ENCODE assay signal across 29 cellular contexts in the genomic region with DNA sequence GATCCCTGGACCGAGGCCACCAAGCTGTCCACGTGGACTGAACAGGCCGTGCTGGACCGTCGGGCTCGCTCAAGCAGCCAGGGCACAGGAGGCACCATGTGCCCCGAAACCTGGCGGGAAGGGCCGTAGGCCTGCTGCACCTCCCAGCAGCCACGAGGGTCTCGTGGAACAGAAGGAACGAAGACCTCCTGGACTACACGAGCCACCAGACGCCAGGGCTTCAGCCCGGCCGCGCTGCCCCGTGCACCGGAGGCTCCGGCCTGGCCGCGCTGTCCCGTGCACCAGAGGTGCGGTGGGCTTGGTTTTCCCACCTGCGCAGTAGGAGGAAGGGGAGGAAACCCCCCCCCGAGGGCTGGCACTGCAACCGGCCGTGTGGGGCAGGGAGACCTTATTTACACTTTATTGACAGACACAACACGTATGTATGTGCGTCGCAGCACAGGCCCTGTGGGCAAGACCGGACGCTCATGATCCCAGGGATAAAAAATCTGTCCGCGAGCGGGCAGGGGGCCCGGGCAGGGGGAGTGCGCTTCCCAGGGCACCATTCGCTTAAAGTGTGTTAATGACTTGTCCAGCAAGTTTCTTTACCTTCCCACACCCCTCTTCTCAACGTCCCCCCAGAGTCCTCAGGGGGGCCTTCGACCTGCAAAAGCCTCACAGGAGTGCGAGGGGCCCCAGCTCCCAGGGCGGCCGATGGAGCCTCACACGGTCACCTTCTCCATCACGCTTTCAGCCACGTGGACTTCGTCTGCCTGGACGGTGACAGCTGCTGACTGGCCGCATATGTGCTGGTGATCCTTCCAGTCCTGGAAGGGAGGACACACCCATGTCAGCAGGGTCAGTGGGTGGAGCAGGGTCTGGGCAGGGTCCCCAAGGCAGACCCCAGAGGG. TPM values are rescaled to one million over a fixed set of nuclear protein-coding genes. Genes with fewer than 3 reads are reported as not detected.
A peak's percentile ranks its signal among the peaks of the same experiment; 100 is the strongest.
DNase-seq lines count a peak whose midpoint lies in the region; FAIRE-seq and TF ChIP-seq lines count a peak whose summit lies in the region.
"Had no signal": no experiment of that assay in that cellular context is flagged by ENCODE, and none has a peak within 500 bp of the region (broad histone marks: within the 10 kb centered on the region; RNA-seq: fewer than 3 reads in every experiment).

No MANE protein-coding gene starts in this region.

- H4K91ac ChIP-seq in H1 (replicated peaks; ENCODE audit: insufficient read length, low read length), result no peak overlapping the region

- H2BK120ac ChIP-seq in H1 (replicated peaks; ENCODE audit: low read depth, low read length), result no peak overlapping the region

- no peak overlapping the region for H4K5ac ChIP-seq in H1 (ENCODE audit: insufficient read length, low read depth, low read length)

- H4K8ac ChIP-seq in H1 (ENCODE audit: extremely low read depth, insufficient read depth, low read length), result no peak overlapping the region

- no peak for TF ChIP-seq CTCF in HEK293 (tag by site-specific recombination; IDR thresholded peaks at IDR 0.05)
- no peak for TF ChIP-seq CTCF in H1 (IDR thresholded peaks at IDR 0.05; ENCODE audit: control extremely low read depth in 1 of 3, insufficient read depth in 1 of 3, low read depth in 1 of 3, low read length in 3 of 3)
- TF ChIP-seq CTCF in sigmoid colon (IDR thresholded peaks at IDR 0.05), result no peak

- H3K18ac ChIP-seq in H1 (ENCODE audit: extremely low read depth, low read length), result no peak overlapping the region

- 89% methylated on average over 32 of the region's 50 CpGs; no CpG with 5 or more reads in 1 of the 2 experiments for WGBS in H1 (ENCODE audit: extremely low coverage in 1 of 2, insufficient coverage in 1 of 2, insufficient read length in 1 of 2, insufficient replicate concordance in 2 of 2, low coverage in 1 of 2, low lambda C conversion rate in 2 of 2, missing lambda C conversion rate in 1 of 2), 2 experiments
- WGBS in sigmoid colon, 2 donors, result 89 to 91% methylated on average over 50 of the region's 50 CpGs

- peak overlapping the region; percentile 78; the same call in 1 of the 2 replicates for H2BK5ac ChIP-seq in H1 (ENCODE audit: low read depth, low read length)

- no peaks in the 10 kb centered on the region for H3K79me2 ChIP-seq in H1 (ENCODE audit: control insufficient read depth in 1 of 2, insufficient read depth in 2 of 2, low read length in 2 of 2)
- H3K79me2 ChIP-seq: parathyroid adenoma had no signal

- H3K4me1 ChIP-seq in HEK293 (ENCODE audit: control insufficient read depth, insufficient read depth, low read length) (no peaks in the 10 kb centered on the region), H1 (replicated peaks in 1 of 4; ENCODE audit: control insufficient read depth in 3 of 4, insufficient read depth in 4 of 4, low read length in 3 of 4) (peaks cover 0 to 12% (median 8%) of the 10 kb centered on the region in 4 experiments; a peak in 6 of 7 replicates), sigmoid colon (peaks cover 0 to 12% (median 11%) of the 10 kb centered on the region in 4 donors)
- H3K4me1 ChIP-seq: body of pancreas, parathyroid adenoma, SJCRH30 had no signal

- no peak overlapping the region for H2AFZ ChIP-seq in H1 (ENCODE audit: low read length)
- H2AFZ ChIP-seq: parathyroid adenoma had no signal

- H3K27ac ChIP-seq in HEK293 (ENCODE audit: extremely low read depth, low read depth, low read length) (no peak overlapping the region), H1 (ENCODE audit: low read depth, low read length) (no peak overlapping the region; the same call in 1 of the 2 replicates), sigmoid colon (no peak overlapping the region)
- H3K27ac ChIP-seq: body of pancreas, parathyroid adenoma, SJCRH30, upper lobe of left lung had no signal

- TF ChIP-seq EP300 in H1 (IDR thresholded peaks at IDR 0.05; ENCODE audit: borderline replicate concordance in 1 of 2, low read depth in 2 of 2, low read length in 2 of 2), result no peak
- TF ChIP-seq EP300 in sigmoid colon (IDR thresholded peaks at IDR 0.05), result no peak

- no peak overlapping the region for H3K9ac ChIP-seq in H1 (replicated peaks in 1 of 4; ENCODE audit: extremely low read depth in 1 of 4, low read depth in 3 of 4, low read length in 3 of 4)
- H3K9ac ChIP-seq: parathyroid adenoma had no signal

- H3K4ac ChIP-seq in H1 (replicated peaks; ENCODE audit: insufficient read length, low read depth, low read length), result no peak overlapping the region

- H3K4me3 ChIP-seq in HEK293 (ENCODE audit: low read depth, low read length), result no peak overlapping the region
- no peak overlapping the region for H3K4me3 ChIP-seq in H1 (ENCODE audit: extremely low read depth in 1 of 4, insufficient read depth in 2 of 4, low read depth in 3 of 4, low read length in 4 of 4)
- H3K4me3 ChIP-seq in sigmoid colon, result no peak overlapping the region
- H3K4me3 ChIP-seq: body of pancreas, MG63, SJCRH30, upper lobe of left lung had no signal

- DNase-seq in H1 (ENCODE audit: low read depth in 1 of 2, low spot score in 2 of 2), result no peak
- DNase-seq in sigmoid colon, result no peak
- no peak for DNase-seq in activated CD8-positive, alpha-beta memory T cell treated with anti-CD3 and anti-CD28 coated beads, Interleukin-2, amount 50 U/mL, for 48 hours
- DNase-seq: activated CD8-positive, alpha-beta T cell treated with anti-CD3 and anti-CD28 coated beads for 36 hours; activated naive CD4-positive, alpha-beta T cell treated with anti-CD3 and anti-CD28 coated beads, Interleukin-2, amount 10 ng/mL, durations not matched to agents 7 days and 5 days; body of pancreas; C1 segment of cervical spinal cord; endodermal cell; KG1; MG63; NCI-H1105 treated with DMSO at 0.1 percent for 48 hours; NCI-H1930; NCI-H2171 treated with DMSO at 0.1 percent for 48 hours; NCI-H510A treated with DMSO at 0.1 percent for 48 hours; retina; SJCRH30; small intestine; stimulated activated naive CD4-positive, alpha-beta T cell; SW 1271; T-helper 9 cell; upper lobe of left lung had no signal

- intact Hi-C loops in sigmoid colon (cut with DNase I), result no loop called here

- H3K4me2 ChIP-seq in H1 (ENCODE audit: insufficient read depth in 1 of 2, low read depth in 2 of 2, low read length in 2 of 2), result no peak overlapping the region

- peaks cover 0 to 71% of the 10 kb centered on the region in 2 experiments; a peak in 2 of 3 replicates for H3K36me3 ChIP-seq in HEK293 (ENCODE audit: control insufficient read depth in 2 of 2, insufficient read depth in 1 of 2, low read length in 2 of 2)
- H3K36me3 ChIP-seq in H1 (ENCODE audit: control insufficient read depth in 2 of 4, insufficient read depth in 4 of 4, low read length in 3 of 4), result peaks cover 0 to 3% (median 0%) of the 10 kb centered on the region in 4 experiments; a peak in 1 of 8 replicates
- peaks cover 0 to 33% (median 2%) of the 10 kb centered on the region in 4 donors for H3K36me3 ChIP-seq in sigmoid colon
- H3K36me3 ChIP-seq: SJCRH30 had no signal

- H4K20me1 ChIP-seq in H1 (replicated peaks in 1 of 2; ENCODE audit: control insufficient read depth in 1 of 2, insufficient read depth in 2 of 2, low read length in 2 of 2), result peaks cover 0 to 6% of the 10 kb centered on the region in 2 experiments

- no peak overlapping the region for H3K56ac ChIP-seq in H1 (replicated peaks; ENCODE audit: insufficient read length, low read depth, low read length)

- no peak overlapping the region for H3K23ac ChIP-seq in H1 (ENCODE audit: insufficient read length)

- H3K79me1 ChIP-seq in H1 (ENCODE audit: low read depth, low read length), result no peaks in the 10 kb centered on the region

- peaks cover 6% of the 10 kb centered on the region; the same call in 1 of the 2 replicates for H3K23me2 ChIP-seq in H1 (ENCODE audit: low read depth, low read length)

- no peak overlapping the region for H2BK20ac ChIP-seq in H1 (ENCODE audit: low read length)

- H3K27me3 ChIP-seq in H1 (replicated peaks in 1 of 4; ENCODE audit: control insufficient read depth in 3 of 4, extremely low read depth in 1 of 4, insufficient read depth in 3 of 4, low read length in 3 of 4) (peaks cover 0 to 11% (median 9%) of the 10 kb centered on the region in 4 experiments; a peak in 6 of 7 replicates), sigmoid colon (peaks cover 3 to 16% (median 3%) of the 10 kb centered on the region in 3 donors)
- H3K27me3 ChIP-seq: body of pancreas, MG63, SJCRH30 had no signal

- FAIRE-seq in H1 (lab: Jason Lieb, UNC), result no peak
- FAIRE-seq: H54, small intestine had no signal

- TF ChIP-seq POLR2A in H1 (IDR thresholded peaks at IDR 0.05; ENCODE audit: control extremely low read depth in 1 of 2, low read depth in 2 of 2, low read length in 2 of 2), result no peak
- no peak for TF ChIP-seq POLR2A in sigmoid colon (IDR thresholded peaks at IDR 0.05)

- no peak for TF ChIP-seq RAD21 in H1 (IDR thresholded peaks at IDR 0.05 in 1 of 2, conservative IDR thresholded peaks at IDR 0.05 in 1 of 2; ENCODE audit: low read depth in 2 of 2, low read length in 2 of 2)

- H3K9me3 ChIP-seq in HEK293 (ENCODE audit: control insufficient read depth, insufficient read depth, low read depth, low read length) (no peaks in the 10 kb centered on the region), H1 (ENCODE audit: insufficient read depth in 2 of 2, low read depth in 1 of 2, low read length in 1 of 2) (no peaks in the 10 kb centered on the region; a peak in 1 of 4 replicates), sigmoid colon (no peaks in the 10 kb centered on the region)
- H3K9me3 ChIP-seq: body of pancreas, MG63, SJCRH30, upper lobe of left lung had no signal

- H2BK12ac ChIP-seq in H1 (ENCODE audit: low read depth, low read length), result no peak overlapping the region

- H2BK15ac ChIP-seq in H1 (ENCODE audit: low read length), result no peak overlapping the region

- CTCF ChIA-PET in HEK293 (lab: Yijun Ruan, JAX), result interaction anchor here (0.6 kb wide), 1 partner anchor 104 kb away, joined by 6 read pairs; no protein-coding TSS in a partner anchor
- CTCF ChIA-PET in H1 (lab: Charles Lee; ENCODE audit: partially characterized antibody), result interaction anchor here (0.5 to 1.3 kb wide), 3 partner anchors 40 to 89 kb away, joined by 3 read pairs; no protein-coding TSS in a partner anchor

- POLR2A ChIA-PET in HEK293 (lab: Yijun Ruan, JAX) (no interaction called here), H1 (lab: Charles Lee; ENCODE audit: partially characterized antibody) (interaction anchor here (0.7 kb wide), 1 partner anchor 159 kb away, joined by 3 read pairs; no protein-coding TSS in a partner anchor)

- no peak overlapping the region for H2AK5ac ChIP-seq in H1 (ENCODE audit: low read depth, low read length)

- H3K14ac ChIP-seq in H1 (ENCODE audit: insufficient read length), result no peak overlapping the region

RNA-seq across cellular contexts. Expression of a gene that starts 7.0 kb away (rescaled TPM):
- 3.3 and 3.4 TPM in 2 replicates for total RNA-seq in H1 (2021; fragmentation: NEBNext Ultra II Directional; extraction: Animal tissue kit (Norgen Biotek cat#: 25700))
- polyA plus RNA-seq in H1 (2011; rRNA removed) (4.9 and 9.7 TPM in 2 replicates), sigmoid colon (under 1 TPM in 1 of 3 donors, not detected in 2; 0.28 TPM)
- 3.9 TPM for polyA plus RNA-seq in H1 (2011; cell fraction: cytosol; rRNA removed)
- 9.1 TPM for polyA plus RNA-seq in H1 (2011; cell fraction: nucleus; rRNA removed)
- polyA plus RNA-seq in H1 (2012, experiment 1 of 2), result 4.0 to 10.3 TPM (median 9.2 TPM) in 4 replicates
- polyA plus RNA-seq in H1 (2012, experiment 2 of 2), result 9.1 TPM
- 2.9 TPM for polyA plus RNA-seq in H1 (2013, experiment 1 of 2)
- 2.8 TPM for polyA plus RNA-seq in H1 (2013, experiment 2 of 2)
- polyA minus RNA-seq in H1 (2011; rRNA and poly(A)+ RNA removed), result 0.20 and 0.85 TPM in 2 replicates
- 4.9 TPM for polyA minus RNA-seq in H1 (2011; cell fraction: cytosol; rRNA and poly(A)+ RNA removed)
- polyA minus RNA-seq in H1 (2011; cell fraction: nucleus; rRNA and poly(A)+ RNA removed), result 3.4 TPM
- total RNA-seq in sigmoid colon, result 1 to 10 TPM in 1 of 4 donors, under 1 TPM in 1, not detected in 2; 0.41 to 2.2 TPM
- total RNA-seq: G401, RPMI7951, SJCRH30 had no signal
- polyA plus RNA-seq: neural cell had no signal

RNA-seq across cellular contexts. Expression of a gene that starts 17.1 kb away (rescaled TPM):
- total RNA-seq in H1 (2021; fragmentation: NEBNext Ultra II Directional; extraction: Animal tissue kit (Norgen Biotek cat#: 25700)), result 2.0 and 2.2 TPM in 2 replicates
- polyA plus RNA-seq in H1 (2011; rRNA removed), result 1.7 and 3.7 TPM in 2 replicates
- polyA plus RNA-seq in H1 (2011; cell fraction: cytosol; rRNA removed), result 1.3 TPM
- polyA plus RNA-seq in H1 (2011; cell fraction: nucleus; rRNA removed), result 3.1 TPM
- polyA plus RNA-seq in H1 (2012, experiment 1 of 2), result 1.0 to 2.0 TPM (median 1.5 TPM) in 3 of 4 replicates, not detected in the other
- not detected for polyA plus RNA-seq in H1 (2012, experiment 2 of 2)
- polyA plus RNA-seq in H1 (2013, experiment 1 of 2), result 1.2 TPM
- 1.4 TPM for polyA plus RNA-seq in H1 (2013, experiment 2 of 2)
- polyA minus RNA-seq in H1 (2011; rRNA and poly(A)+ RNA removed), result not detected in 2 replicates
- polyA minus RNA-seq in H1 (2011; cell fraction: cytosol; rRNA and poly(A)+ RNA removed), result not detected
- not detected for polyA minus RNA-seq in H1 (2011; cell fraction: nucleus; rRNA and poly(A)+ RNA removed)
- not detected for total RNA-seq in sigmoid colon
- 1 to 10 TPM in 1 of 3 donors, not detected in 2; 1.1 TPM for polyA plus RNA-seq in sigmoid colon
- total RNA-seq: activated CD8-positive, alpha-beta T cell treated with anti-CD3 and anti-CD28 coated beads for 36 hours; body of pancreas; G401; HT1080; RPMI7951; SJCRH30 had no signal
- polyA plus RNA-seq: esophagus, neural cell had no signal

RNA-seq across cellular contexts. Expression of a gene that starts 19.3 kb away (rescaled TPM):
- 0.11 TPM in 1 of 2 replicates, not detected in the other for total RNA-seq in H1 (2021; fragmentation: NEBNext Ultra II Directional; extraction: Animal tissue kit (Norgen Biotek cat#: 25700))
- polyA plus RNA-seq in H1 (2011; rRNA removed) (0.02 TPM in 1 of 2 replicates, not detected in the other), sigmoid colon (100 to 1,000 TPM in 1 of 3 donors, 10 to 100 TPM in 2; 18.0 to 136 (median 29.4) TPM)
- 0.01 TPM for polyA plus RNA-seq in H1 (2011; cell fraction: cytosol; rRNA removed)
- 0.21 TPM for polyA plus RNA-seq in H1 (2011; cell fraction: nucleus; rRNA removed)
- 0.04 to 0.20 TPM (median 0.14 TPM) in 3 of 4 replicates, not detected in the other for polyA plus RNA-seq in H1 (2012, experiment 1 of 2)
- polyA plus RNA-seq in H1 (2012, experiment 2 of 2), result not detected
- polyA plus RNA-seq in H1 (2013, experiment 1 of 2), result 0.02 TPM
- polyA plus RNA-seq in H1 (2013, experiment 2 of 2), result not detected
- not detected in 2 replicates for polyA minus RNA-seq in H1 (2011; rRNA and poly(A)+ RNA removed)
- not detected for polyA minus RNA-seq in H1 (2011; cell fraction: cytosol; rRNA and poly(A)+ RNA removed)
- not detected for polyA minus RNA-seq in H1 (2011; cell fraction: nucleus; rRNA and poly(A)+ RNA removed)
- total RNA-seq in sigmoid colon, result 1 to 10 TPM in 2 of 4 donors, not detected in 2; 1.8 to 1.9 TPM
- total RNA-seq: activated CD8-positive, alpha-beta T cell treated with anti-CD3 and anti-CD28 coated beads for 36 hours; G401; HT1080; RPMI7951; SJCRH30 had no signal
- polyA plus RNA-seq: neural cell had no signal

RNA-seq across cellular contexts. Expression of a gene that starts 28.3 kb away (rescaled TPM):
- 9.4 and 9.6 TPM in 2 replicates for total RNA-seq in H1 (2021; fragmentation: NEBNext Ultra II Directional; extraction: Animal tissue kit (Norgen Biotek cat#: 25700))
- polyA plus RNA-seq in H1 (2011; rRNA removed) (9.1 and 12.8 TPM in 2 replicates), sigmoid colon (10 to 100 TPM; 10.8 to 73.9 (median 26.8) TPM)
- polyA plus RNA-seq in H1 (2011; cell fraction: cytosol; rRNA removed), result 7.8 TPM
- 27.9 TPM for polyA plus RNA-seq in H1 (2011; cell fraction: nucleus; rRNA removed)
- polyA plus RNA-seq in H1 (2012, experiment 1 of 2), result 3.5 to 9.8 TPM (median 8.6 TPM) in 4 replicates
- 5.0 TPM for polyA plus RNA-seq in H1 (2012, experiment 2 of 2)
- polyA plus RNA-seq in H1 (2013, experiment 1 of 2), result 4.5 TPM
- 3.8 TPM for polyA plus RNA-seq in H1 (2013, experiment 2 of 2)
- 3.3 and 4.2 TPM in 2 replicates for polyA minus RNA-seq in H1 (2011; rRNA and poly(A)+ RNA removed)
- 3.7 TPM for polyA minus RNA-seq in H1 (2011; cell fraction: cytosol; rRNA and poly(A)+ RNA removed)
- polyA minus RNA-seq in H1 (2011; cell fraction: nucleus; rRNA and poly(A)+ RNA removed), result 27.8 TPM
- 10 to 100 TPM in 3 of 4 donors, 1 to 10 TPM in 1; 8.6 to 18.2 (median 14.2) TPM for total RNA-seq in sigmoid colon
- total RNA-seq: HT1080 had no signal

RNA-seq across cellular contexts. Expression of a gene that starts 50.9 kb away (rescaled TPM):
- total RNA-seq in H1 (2021; fragmentation: NEBNext Ultra II Directional; extraction: Animal tissue kit (Norgen Biotek cat#: 25700)), result 53.7 and 58.4 TPM in 2 replicates
- polyA plus RNA-seq in H1 (2011; rRNA removed) (47.3 and 64.7 TPM in 2 replicates), sigmoid colon (10 to 100 TPM; 11.3 to 18.6 (median 14.4) TPM)
- polyA plus RNA-seq in H1 (2011; cell fraction: cytosol; rRNA removed), result 56.1 TPM
- polyA plus RNA-seq in H1 (2011; cell fraction: nucleus; rRNA removed), result 53.5 TPM
- 30.0 to 53.4 TPM (median 44.3 TPM) in 4 replicates for polyA plus RNA-seq in H1 (2012, experiment 1 of 2)
- polyA plus RNA-seq in H1 (2012, experiment 2 of 2), result 49.0 TPM
- 21.9 TPM for polyA plus RNA-seq in H1 (2013, experiment 1 of 2)
- polyA plus RNA-seq in H1 (2013, experiment 2 of 2), result 22.9 TPM
- polyA minus RNA-seq in H1 (2011; rRNA and poly(A)+ RNA removed), result 24.3 and 26.2 TPM in 2 replicates
- 30.0 TPM for polyA minus RNA-seq in H1 (2011; cell fraction: cytosol; rRNA and poly(A)+ RNA removed)
- 31.6 TPM for polyA minus RNA-seq in H1 (2011; cell fraction: nucleus; rRNA and poly(A)+ RNA removed)
- total RNA-seq in sigmoid colon, result 10 to 100 TPM; 15.1 to 29.6 (median 22.2) TPM
